In genomic region chr15:74302821-74303359, GRCh38 we compare ENCODE assay signal across 8 cellular contexts.
DNase-seq lines count a peak whose midpoint lies in the region; ATAC-seq lines count a peak whose summit lies in the region.

No MANE protein-coding gene starts in this region.

- H3K27me3 ChIP-seq in right cardiac atrium (ENCODE audit: control insufficient read depth, insufficient read depth), result no peaks in the 10 kb centered on the region

- no peaks in the 10 kb centered on the region for H3K4me1 Mint-ChIP-seq in activated CD4-positive, alpha-beta T cell treated with anti-CD3 and anti-CD28 coated beads for 36 hours
- H3K4me1 Mint-ChIP-seq in activated naive CD4-positive, alpha-beta T cell treated with anti-CD3 and anti-CD28 coated beads for 36 hours (ENCODE audit: low read depth), result no peaks in the 10 kb centered on the region

- CTCF ChIA-PET in activated CD4-positive, alpha-beta T cell treated with anti-CD3 and anti-CD28 coated beads for 36 hours (lab: Charles Lee), result no interaction called here
- CTCF ChIA-PET in activated naive CD4-positive, alpha-beta T cell treated with anti-CD3 and anti-CD28 coated beads for 36 hours (lab: Charles Lee), result interaction anchor here (0.9 kb wide), 1 partner anchor 13 kb away, joined by 5 read pairs; no protein-coding TSS in a partner anchor

- H3K4me3 Mint-ChIP-seq in activated CD4-positive, alpha-beta T cell treated with anti-CD3 and anti-CD28 coated beads for 36 hours, result no peak overlapping the region
- no peak overlapping the region for H3K4me3 Mint-ChIP-seq in activated naive CD4-positive, alpha-beta T cell treated with anti-CD3 and anti-CD28 coated beads for 36 hours

- H3K27ac Mint-ChIP-seq in activated CD4-positive, alpha-beta T cell treated with anti-CD3 and anti-CD28 coated beads for 36 hours, result no peak overlapping the region
- no peak overlapping the region for H3K27ac Mint-ChIP-seq in activated naive CD4-positive, alpha-beta T cell treated with anti-CD3 and anti-CD28 coated beads for 36 hours

- 33% methylated on average over 7 of the region's 7 CpGs for WGBS in right cardiac atrium

- H3K9me3 Mint-ChIP-seq in activated CD4-positive, alpha-beta T cell treated with anti-CD3 and anti-CD28 coated beads for 36 hours (ENCODE audit: low read depth), result no peaks in the 10 kb centered on the region
- H3K9me3 Mint-ChIP-seq in activated naive CD4-positive, alpha-beta T cell treated with anti-CD3 and anti-CD28 coated beads for 36 hours, result no peaks in the 10 kb centered on the region

- H3K9me3 ChIP-seq in right cardiac atrium (ENCODE audit: control insufficient read depth, low read length), result no peaks in the 10 kb centered on the region

- peaks cover 24% of the 10 kb centered on the region for H3K27me3 Mint-ChIP-seq in activated CD4-positive, alpha-beta T cell treated with anti-CD3 and anti-CD28 coated beads for 36 hours
- H3K27me3 Mint-ChIP-seq in activated naive CD4-positive, alpha-beta T cell treated with anti-CD3 and anti-CD28 coated beads for 36 hours (ENCODE audit: low read depth), result peaks cover 32% of the 10 kb centered on the region

- H3K27ac ChIP-seq in right cardiac atrium (ENCODE audit: low read length), result no peak overlapping the region

- POLR2A ChIA-PET in activated CD4-positive, alpha-beta T cell treated with anti-CD3 and anti-CD28 coated beads for 36 hours (lab: Charles Lee), result no interaction called here

- no peak overlapping the region for H3K4me3 ChIP-seq in right cardiac atrium (ENCODE audit: low read length)

- DNase-seq in activated CD4-positive, alpha-beta T cell treated with anti-CD3 and anti-CD28 coated beads for 36 hours, result peak; percentile 73
- DNase-seq in activated CD4-positive, alpha-beta T cell treated with anti-CD3 and anti-CD28 coated beads for 1 hour, result no peak
- DNase-seq in NCI-H2196 (lab: John Stamatoyannopoulos, UW; ENCODE audit: unreplicated experiment) (peak; percentile 46), right cardiac atrium (peak in 2 of 3 donors; percentile 34 to 65), dedifferentiated amniotic fluid mesenchymal stem cell (ENCODE audit: extremely low spot score) (no peak)
- DNase-seq in activated naive CD4-positive, alpha-beta T cell treated with anti-CD3 and anti-CD28 coated beads for 36 hours, result peak; percentile 65
- peak; percentile 30 to 44 for DNase-seq in stimulated activated CD4-positive, alpha-beta T cell treated with anti-CD3 and anti-CD28 coated beads, Interleukin-2, amount 100 ng/mL, for 48 hours

- intact Hi-C loops in activated CD4-positive, alpha-beta T cell treated with anti-CD3 and anti-CD28 coated beads for 36 hours (cut with DNase I, micrococcal nuclease), result loop anchor here (1.0 to 10.0 kb wide), 4 partner anchors 176 to 330 kb away; no protein-coding TSS in a partner anchor
- intact Hi-C loops in activated naive CD4-positive, alpha-beta T cell treated with anti-CD3 and anti-CD28 coated beads for 36 hours (cut with micrococcal nuclease), result loop anchor here (1.0 kb wide), 1 partner anchor 176 kb away; no protein-coding TSS in a partner anchor
- intact Hi-C loops in right cardiac atrium (cut with DNase I), result loop anchor here in 1 of 4 donors (2.0 kb wide), 1 partner anchor 176 kb away; no protein-coding TSS in a partner anchor

- H3K36me3 Mint-ChIP-seq in activated CD4-positive, alpha-beta T cell treated with anti-CD3 and anti-CD28 coated beads for 36 hours (ENCODE audit: low read depth), result no peaks in the 10 kb centered on the region
- H3K36me3 Mint-ChIP-seq in activated naive CD4-positive, alpha-beta T cell treated with anti-CD3 and anti-CD28 coated beads for 36 hours (ENCODE audit: low read depth), result no peaks in the 10 kb centered on the region

- no peaks in the 10 kb centered on the region for H3K4me1 ChIP-seq in right cardiac atrium (ENCODE audit: control insufficient read depth, insufficient read depth, low read length)

- peak; percentile 68 for ATAC-seq in activated CD4-positive, alpha-beta T cell treated with anti-CD3 and anti-CD28 coated beads for 36 hours
- ATAC-seq in right cardiac atrium (peak; percentile 29 to 48), GM18502 (IDR thresholded peaks at IDR 0.05; ENCODE audit: poor library complexity, unreplicated experiment) (no peak)

Comparison
In these comparisons a context has a peak if more than half of its experiments do, and no peak if none do; other contexts are left out.
1. DNase-seq: peak in activated CD4-positive, alpha-beta T cell treated with anti-CD3 and anti-CD28 coated beads for 36 hours (single experiment), NCI-H2196 (single experiment), activated naive CD4-positive, alpha-beta T cell treated with anti-CD3 and anti-CD28 coated beads for 36 hours (single experiment), right cardiac atrium (2 of 3) and stimulated activated CD4-positive, alpha-beta T cell treated with anti-CD3 and anti-CD28 coated beads, Interleukin-2, amount 100 ng/mL, for 48 hours (2 of 2); none in activated CD4-positive, alpha-beta T cell treated with anti-CD3 and anti-CD28 coated beads for 1 hour (single experiment) and dedifferentiated amniotic fluid mesenchymal stem cell (single experiment).